In genomic region chr3:194620192-194620591, GRCh38 we compare ENCODE assay signal across 21 cellular contexts.
"Had no signal": no experiment of that assay in that cellular context is flagged by ENCODE, and none has a peak within 500 bp of the region (broad histone marks: within the 10 kb centered on the region; RNA-seq: fewer than 3 reads in every experiment).

No MANE protein-coding gene starts in this region.

- H3K27me3 Mint-ChIP-seq: activated B cell treated with CpG ODN at 0.5 μM for 24 hours; activated CD4-positive, alpha-beta memory T cell treated with anti-CD3 and anti-CD28 coated beads, Interleukin-2, amount 10 ng/mL, durations not matched to agents 7 days and 5 days; activated naive CD8-positive, alpha-beta T cell treated with anti-CD3 and anti-CD28 coated beads for 36 hours; activated T-helper 17 cell treated with anti-CD3 and anti-CD28 coated beads, Interleukin-2, amount 50 U/mL, for 72 hours had no signal

- H3K4me3 Mint-ChIP-seq: activated B cell treated with CpG ODN at 0.5 μM for 24 hours; activated CD4-positive, alpha-beta memory T cell treated with anti-CD3 and anti-CD28 coated beads, Interleukin-2, amount 10 ng/mL, durations not matched to agents 7 days and 5 days; activated naive CD8-positive, alpha-beta T cell treated with anti-CD3 and anti-CD28 coated beads for 36 hours; activated T-helper 17 cell treated with anti-CD3 and anti-CD28 coated beads, Interleukin-2, amount 50 U/mL, for 72 hours; T-helper 1 cell treated with Interleukin-12 subunit alpha and Interleukin-12 subunit beta and Interleukin-4 antibody, amounts not matched to agents 30 μg/mL and 1 μg/mL, for 36 hours had no signal

- H3K27ac ChIP-seq: body of pancreas, dorsolateral prefrontal cortex, heart left ventricle, left ventricle myocardium inferior, prostate gland had no signal

- DNase-seq: activated B cell treated with CpG ODN at 0.5 μM for 24 hours; activated CD4-positive, alpha-beta memory T cell treated with anti-CD3 and anti-CD28 coated beads, Interleukin-2, amount 10 ng/mL, durations not matched to agents 7 days and 5 days; activated CD4-positive, alpha-beta T cell treated with anti-CD3 and anti-CD28 coated beads for 4 hours; activated naive CD4-positive, alpha-beta T cell; activated naive CD8-positive, alpha-beta T cell treated with anti-CD3 and anti-CD28 coated beads for 36 hours; activated T-cell treated with anti-CD3 and anti-CD28 coated beads, Interleukin-2, amount 50 U/mL, for 1 hour; body of pancreas; dorsolateral prefrontal cortex; erythroblast; foreskin melanocyte; left ventricle myocardium inferior; mammary epithelial cell; midbrain; stimulated activated CD4-positive, alpha-beta T cell treated with anti-CD3 and anti-CD28 coated beads, Interleukin-2, amount 100 ng/mL, for 24 hours; stimulated activated naive CD4-positive, alpha-beta T cell treated with Interleukin-2 at 50 U/mL for 16 hours; thyroid gland had no signal

- H3K36me3 ChIP-seq: prostate gland, thyroid gland had no signal

- H3K27ac Mint-ChIP-seq: activated B cell treated with CpG ODN at 0.5 μM for 24 hours; activated CD4-positive, alpha-beta memory T cell treated with anti-CD3 and anti-CD28 coated beads, Interleukin-2, amount 10 ng/mL, durations not matched to agents 7 days and 5 days; activated naive CD8-positive, alpha-beta T cell treated with anti-CD3 and anti-CD28 coated beads for 36 hours; activated T-helper 17 cell treated with anti-CD3 and anti-CD28 coated beads, Interleukin-2, amount 50 U/mL, for 72 hours; T-helper 1 cell treated with Interleukin-12 subunit alpha and Interleukin-12 subunit beta and Interleukin-4 antibody, amounts not matched to agents 30 μg/mL and 1 μg/mL, for 36 hours had no signal

- H3K4me3 ChIP-seq: body of pancreas, dorsolateral prefrontal cortex, heart left ventricle, left ventricle myocardium inferior, prostate gland, thyroid gland had no signal

- H3K9me3 Mint-ChIP-seq: activated B cell treated with CpG ODN at 0.5 μM for 24 hours; activated CD4-positive, alpha-beta memory T cell treated with anti-CD3 and anti-CD28 coated beads, Interleukin-2, amount 10 ng/mL, durations not matched to agents 7 days and 5 days; activated naive CD8-positive, alpha-beta T cell treated with anti-CD3 and anti-CD28 coated beads for 36 hours; activated T-helper 17 cell treated with anti-CD3 and anti-CD28 coated beads, Interleukin-2, amount 50 U/mL, for 72 hours; T-helper 1 cell treated with Interleukin-12 subunit alpha and Interleukin-12 subunit beta and Interleukin-4 antibody, amounts not matched to agents 30 μg/mL and 1 μg/mL, for 36 hours had no signal

- H3K4me1 ChIP-seq: body of pancreas, heart left ventricle, prostate gland had no signal

- H3K4me1 Mint-ChIP-seq: activated B cell treated with CpG ODN at 0.5 μM for 24 hours; activated CD4-positive, alpha-beta memory T cell treated with anti-CD3 and anti-CD28 coated beads, Interleukin-2, amount 10 ng/mL, durations not matched to agents 7 days and 5 days; activated naive CD8-positive, alpha-beta T cell treated with anti-CD3 and anti-CD28 coated beads for 36 hours; activated T-helper 17 cell treated with anti-CD3 and anti-CD28 coated beads, Interleukin-2, amount 50 U/mL, for 72 hours had no signal

- ATAC-seq: activated T-helper 17 cell treated with anti-CD3 and anti-CD28 coated beads, Interleukin-2, amount 50 U/mL, for 72 hours; body of pancreas; heart left ventricle; right cardiac atrium had no signal

- H3K36me3 Mint-ChIP-seq: activated naive CD8-positive, alpha-beta T cell treated with anti-CD3 and anti-CD28 coated beads for 36 hours had no signal

- H3K9me3 ChIP-seq: body of pancreas, heart left ventricle, left ventricle myocardium inferior, prostate gland, thyroid gland had no signal

- H3K27me3 ChIP-seq: body of pancreas, dorsolateral prefrontal cortex, heart left ventricle, thyroid gland had no signal
